ENCODE assay signal across 1 cellular context in the genomic region with DNA sequence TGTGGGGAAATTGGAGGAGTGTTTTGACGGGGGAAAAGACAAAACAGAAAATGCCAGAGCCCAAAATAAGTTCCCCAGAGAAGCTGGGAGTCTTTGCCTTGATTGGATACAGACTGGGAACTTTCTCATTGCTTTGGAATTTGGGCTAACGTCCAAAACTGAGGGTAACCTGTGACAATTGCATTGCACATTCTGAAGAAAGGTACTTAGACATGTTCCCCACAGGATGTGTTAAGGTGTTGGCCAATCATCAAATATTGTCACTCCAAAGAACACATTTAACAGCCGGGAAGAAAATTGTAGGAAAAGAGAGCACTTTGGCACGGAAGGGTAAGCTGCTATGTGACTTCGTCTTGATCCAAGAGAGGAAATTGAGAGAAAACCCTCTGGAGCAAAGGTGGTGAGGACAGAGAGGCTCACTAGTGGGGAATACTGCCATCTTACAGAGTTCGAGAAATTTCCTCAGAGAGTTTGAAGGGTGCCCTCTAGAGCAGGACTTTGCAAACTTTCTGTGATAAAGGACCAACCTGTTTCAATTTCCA.
A peak's percentile ranks its signal among the peaks of the same experiment; 100 is the strongest.
TF ChIP-seq lines count a peak whose summit lies in the region.

No MANE protein-coding gene starts in this region.

TF ChIP-seq in SK-N-SH, 30 proteins besides CTCF, POLR2A, EP300 and RAD21 (continued from another document):
- TF ChIP-seq POLR2AphosphoS5 (IDR thresholded peaks at IDR 0.05; ENCODE audit: low read depth, low read length) (no peak), SMC3 (IDR thresholded peaks at IDR 0.05; ENCODE audit: low read depth, low read length) (0 out of 2 replicates have a peak, but pooled peaks have one; percentile 10), EZH2phosphoT487 (IDR thresholded peaks at IDR 0.05; ENCODE audit: borderline replicate concordance, low read depth) (no peak), JUND (IDR thresholded peaks at IDR 0.05) (peak; percentile 20; the same call in 1 of the 2 replicates), TAF1 (IDR thresholded peaks at IDR 0.05; ENCODE audit: borderline replicate concordance, low read depth, low read length) (no peak), ELF1 (IDR thresholded peaks at IDR 0.05) (no peak), TCF12 (IDR thresholded peaks at IDR 0.05) (peak; percentile 69)
- TF ChIP-seq, protein P1, sequence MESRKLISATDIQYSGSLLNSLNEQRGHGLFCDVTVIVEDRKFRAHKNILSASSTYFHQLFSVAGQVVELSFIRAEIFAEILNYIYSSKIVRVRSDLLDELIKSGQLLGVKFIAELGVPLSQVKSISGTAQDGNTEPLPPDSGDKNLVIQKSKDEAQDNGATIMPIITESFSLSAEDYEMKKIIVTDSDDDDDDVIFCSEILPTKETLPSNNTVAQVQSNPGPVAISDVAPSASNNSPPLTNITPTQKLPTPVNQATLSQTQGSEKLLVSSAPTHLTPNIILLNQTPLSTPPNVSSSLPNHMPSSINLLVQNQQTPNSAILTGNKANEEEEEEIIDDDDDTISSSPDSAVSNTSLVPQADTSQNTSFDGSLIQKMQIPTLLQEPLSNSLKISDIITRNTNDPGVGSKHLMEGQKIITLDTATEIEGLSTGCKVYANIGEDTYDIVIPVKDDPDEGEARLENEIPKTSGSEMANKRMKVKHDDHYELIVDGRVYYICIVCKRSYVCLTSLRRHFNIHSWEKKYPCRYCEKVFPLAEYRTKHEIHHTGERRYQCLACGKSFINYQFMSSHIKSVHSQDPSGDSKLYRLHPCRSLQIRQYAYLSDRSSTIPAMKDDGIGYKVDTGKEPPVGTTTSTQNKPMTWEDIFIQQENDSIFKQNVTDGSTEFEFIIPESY (IDR thresholded peaks at IDR 0.05; ENCODE audit: borderline replicate concordance, low read depth) = no peak
- TF ChIP-seq, protein P2, sequence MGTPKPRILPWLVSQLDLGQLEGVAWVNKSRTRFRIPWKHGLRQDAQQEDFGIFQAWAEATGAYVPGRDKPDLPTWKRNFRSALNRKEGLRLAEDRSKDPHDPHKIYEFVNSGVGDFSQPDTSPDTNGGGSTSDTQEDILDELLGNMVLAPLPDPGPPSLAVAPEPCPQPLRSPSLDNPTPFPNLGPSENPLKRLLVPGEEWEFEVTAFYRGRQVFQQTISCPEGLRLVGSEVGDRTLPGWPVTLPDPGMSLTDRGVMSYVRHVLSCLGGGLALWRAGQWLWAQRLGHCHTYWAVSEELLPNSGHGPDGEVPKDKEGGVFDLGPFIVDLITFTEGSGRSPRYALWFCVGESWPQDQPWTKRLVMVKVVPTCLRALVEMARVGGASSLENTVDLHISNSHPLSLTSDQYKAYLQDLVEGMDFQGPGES (IDR thresholded peaks at IDR 0.05; ENCODE audit: low read depth, low read length) = no peak
